In the genomic region with DNA sequence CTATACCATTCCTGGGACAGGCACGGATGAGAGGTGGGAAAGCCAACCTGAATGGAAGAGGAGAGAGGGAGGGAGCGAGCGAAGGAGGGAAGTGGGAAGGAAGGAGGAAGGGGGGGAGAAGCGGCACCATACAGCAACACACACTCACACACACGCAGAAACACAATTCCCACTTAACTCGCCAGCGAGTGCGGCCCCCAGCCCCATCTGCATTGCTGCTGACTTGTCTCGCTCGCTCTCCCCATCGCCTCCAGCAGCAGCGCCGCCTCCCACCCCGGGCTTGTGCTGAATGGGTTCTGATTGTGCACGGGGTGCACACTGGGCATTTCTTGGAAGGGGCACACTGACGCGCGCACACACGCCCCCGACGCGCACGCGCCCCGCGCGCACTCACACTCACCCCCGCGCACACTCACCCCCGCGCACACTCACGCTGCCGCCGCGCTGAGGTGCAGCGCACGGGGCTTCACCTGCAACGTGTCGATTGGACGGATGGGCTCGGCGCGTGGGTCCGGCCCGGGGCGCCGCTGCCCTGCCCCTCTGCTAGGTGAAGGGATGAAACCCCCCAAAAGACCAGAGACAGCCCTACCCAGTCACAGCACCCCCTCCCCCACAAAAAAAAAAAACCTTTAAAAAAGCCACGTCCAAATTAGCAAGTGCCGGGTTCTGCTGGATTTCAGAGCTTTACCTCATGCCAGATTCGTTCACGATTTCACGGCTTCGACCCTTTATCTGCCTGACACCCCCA, we compare ENCODE assay signal across 7 cellular contexts. TPM values are rescaled to one million over a fixed set of nuclear protein-coding genes. Genes with fewer than 3 reads are reported as not detected.
DNase-seq lines count a peak whose midpoint lies in the region; ATAC-seq and TF ChIP-seq lines count a peak whose summit lies in the region.

No MANE protein-coding gene starts in this region.

- H3K4me3 ChIP-seq in HCT116 (replicated peaks in 1 of 2; ENCODE audit: low read depth in 1 of 2, low read length in 2 of 2) (peak overlapping the region; percentile 67 to 73), iPS-18c (ENCODE audit: insufficient read depth, low read depth, low read length) (peak overlapping the region; percentile 71), skeletal muscle cell (ENCODE audit: low read depth, low read length) (peak overlapping the region; percentile 12)

- ATAC-seq in HCT116 (peak; percentile 54), T-helper 17 cell (no peak)
- ATAC-seq in effector memory CD8-positive, alpha-beta T cell (replicated peaks), result no peak

- POLR2A ChIA-PET in HCT116 (lab: Charles Lee), result no interaction called here

- intact Hi-C loops in HCT116 (cut with micrococcal nuclease), result no loop called here

- TF ChIP-seq RAD21 in HCT116 (IDR thresholded peaks at IDR 0.05; ENCODE audit: low read depth), result no peak

- TF ChIP-seq POLR2A in HCT116 (IDR thresholded peaks at IDR 0.05; ENCODE audit: borderline replicate concordance, extremely low read depth, insufficient read depth, insufficient read length), result no peak

- no peak for TF ChIP-seq CTCF in HCT116 (IDR thresholded peaks at IDR 0.05 in 2 of 3, conservative IDR thresholded peaks at IDR 0.05 in 1 of 3; ENCODE audit: borderline replicate concordance in 1 of 3, insufficient read depth in 1 of 3, low read depth in 2 of 3, low read length in 2 of 3)

- H3K4me2 ChIP-seq in HCT116 (ENCODE audit: low read length), result peak overlapping the region; percentile 95

- peaks cover 5% of the 10 kb centered on the region; the same call in 1 of the 2 replicates for H3K27me3 ChIP-seq in HCT116 (ENCODE audit: insufficient read depth, low read length)

- H3K4me3 Mint-ChIP-seq in T-helper 17 cell, result peak overlapping the region; percentile 71
- peak overlapping the region in 1 of 2 donors; percentile 39 for H3K4me3 Mint-ChIP-seq in effector memory CD8-positive, alpha-beta T cell

- H3K9ac ChIP-seq in HCT116 (ENCODE audit: low read length), result peak overlapping the region; percentile 67

- no peaks in the 10 kb centered on the region for H3K36me3 ChIP-seq in HCT116 (ENCODE audit: control insufficient read depth in 1 of 2, insufficient read depth in 2 of 2, low read length in 2 of 2)

- DNase-seq in HCT116 (ENCODE audit: low read depth, low spot score), result no peak
- no peak for DNase-seq in T-helper 17 cell
- no peak for DNase-seq in skeletal muscle cell (ENCODE audit: low read depth)
- no peak for DNase-seq in activated gamma-delta T cell treated with Interleukin-2 at 50 U/mL for 16 hours
- DNase-seq in NAMALWA (ENCODE audit: low spot score), result no peak
- DNase-seq in effector memory CD8-positive, alpha-beta T cell, result no peak

- RAD21 ChIA-PET in HCT116 (lab: Charles Lee; ENCODE audit: low non-redundant PET in 1 of 2, low total read pairs in 2 of 2, uncharacterized antibody in 2 of 2, unreplicated experiment in 2 of 2), result no interaction called here

- peaks cover 1 to 21% of the 10 kb centered on the region in 2 experiments; a peak in 3 of 4 replicates for H3K4me1 ChIP-seq in HCT116 (ENCODE audit: control insufficient read depth in 1 of 2, insufficient read depth in 2 of 2, low read length in 2 of 2)

- CTCF ChIA-PET in HCT116 (lab: Charles Lee), result interaction anchor here (0.6 to 2.2 kb wide), 2 partner anchors 703 to 725 kb away, joined by 3 to 28 read pairs; no protein-coding TSS in a partner anchor

- peak overlapping the region; percentile 34; the same call in 1 of the 2 replicates for H3K27ac ChIP-seq in HCT116 (ENCODE audit: low read depth, low read length)

- H4K20me1 ChIP-seq in HCT116 (ENCODE audit: insufficient read depth), result no peaks in the 10 kb centered on the region

- no peak overlapping the region for H3K27ac Mint-ChIP-seq in T-helper 17 cell
- H3K27ac Mint-ChIP-seq in effector memory CD8-positive, alpha-beta T cell, result no peak overlapping the region

- no peaks in the 10 kb centered on the region for H3K79me2 ChIP-seq in HCT116 (ENCODE audit: insufficient read depth, low read length)

- H3K9me3 ChIP-seq in HCT116 (ENCODE audit: control insufficient read depth in 1 of 2, insufficient read depth in 1 of 2, low read depth in 1 of 2, low read length in 2 of 2), result no peaks in the 10 kb centered on the region
- no peaks in the 10 kb centered on the region for H3K9me3 ChIP-seq in T-helper 17 cell (ENCODE audit: control insufficient read depth, low read length, poor library complexity, severe bottlenecking)
- H3K9me3 ChIP-seq in iPS-18c (ENCODE audit: control insufficient read depth, insufficient read depth, low read length), result no peaks in the 10 kb centered on the region

- H3K27me3 Mint-ChIP-seq in T-helper 17 cell, result peaks cover 70% of the 10 kb centered on the region
- peaks cover 59 to 87% of the 10 kb centered on the region in 2 donors for H3K27me3 Mint-ChIP-seq in effector memory CD8-positive, alpha-beta T cell

- no TSS peak for BruUV-seq in HCT116 (replicated peaks; lab: Mats Ljungman, UMichigan)

- peaks cover 8% of the 10 kb centered on the region for H3K4me1 Mint-ChIP-seq in T-helper 17 cell
- peaks cover 5 to 7% of the 10 kb centered on the region in 2 donors for H3K4me1 Mint-ChIP-seq in effector memory CD8-positive, alpha-beta T cell (ENCODE audit: low read depth in 2 of 2)

- no peaks in the 10 kb centered on the region for H3K9me3 Mint-ChIP-seq in effector memory CD8-positive, alpha-beta T cell

- H3K36me3 Mint-ChIP-seq in T-helper 17 cell (ENCODE audit: low read depth), result peaks cover 9% of the 10 kb centered on the region
- H3K36me3 Mint-ChIP-seq in effector memory CD8-positive, alpha-beta T cell (ENCODE audit: insufficient read depth), result peaks cover 4% of the 10 kb centered on the region

- no peaks in the 10 kb centered on the region for H3K9me2 ChIP-seq in HCT116 (ENCODE audit: insufficient read depth)

- H2AFZ ChIP-seq in HCT116 (ENCODE audit: low read depth, low read length, poor library complexity, severe bottlenecking), result peak overlapping the region; percentile 81

TF ChIP-seq in HCT116, 20 proteins besides CTCF, POLR2A, EP300 and RAD21:
- TF ChIP-seq SIN3A (IDR thresholded peaks at IDR 0.05; ENCODE audit: low read depth) (no peak), ZFX (IDR thresholded peaks at IDR 0.05) (no peak), EGR1 (IDR thresholded peaks at IDR 0.05; ENCODE audit: low read depth) (peak; percentile 47; the same call in 1 of the 2 replicates), EZH2 (IDR thresholded peaks at IDR 0.05) (no peak), POLR2AphosphoS5 (IDR thresholded peaks at IDR 0.05; ENCODE audit: low read depth, low read length) (peak; percentile 54; the same call in 1 of the 2 replicates), ZNF274 (IDR thresholded peaks at IDR 0.05; ENCODE audit: low read depth, low read length) (no peak), JUND (IDR thresholded peaks at IDR 0.05) (no peak)
- TF ChIP-seq, protein P1, sequence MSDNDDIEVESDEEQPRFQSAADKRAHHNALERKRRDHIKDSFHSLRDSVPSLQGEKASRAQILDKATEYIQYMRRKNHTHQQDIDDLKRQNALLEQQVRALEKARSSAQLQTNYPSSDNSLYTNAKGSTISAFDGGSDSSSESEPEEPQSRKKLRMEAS (IDR thresholded peaks at IDR 0.05), result peak; percentile 72

RNA-seq across cellular contexts. Expression of a gene that starts 0.7 kb away (rescaled TPM):
- total RNA-seq in HCT116 (2021; ENCODE audit: unreplicated experiment), result 14.2 TPM
- polyA plus RNA-seq in HCT116 (2012), result 2.4 and 2.6 TPM in 2 replicates
- total RNA-seq in T-helper 17 cell, result not detected

Comparison
In these comparisons a context has a peak if more than half of its experiments do, and no peak if none do; other contexts are left out.
1. H3K4me3 ChIP-seq: peak in every context shown above with its lines; median percentile 71 in iPS-18c; 70 in HCT116; 12 in skeletal muscle cell.
2. RNA of a gene that starts 0.7 kb away (total RNA-seq): 14.2 TPM in HCT116 (single experiment); not detected in T-helper 17 cell; every median in the first group is over 10 times any median in the second.